In the genomic region with DNA sequence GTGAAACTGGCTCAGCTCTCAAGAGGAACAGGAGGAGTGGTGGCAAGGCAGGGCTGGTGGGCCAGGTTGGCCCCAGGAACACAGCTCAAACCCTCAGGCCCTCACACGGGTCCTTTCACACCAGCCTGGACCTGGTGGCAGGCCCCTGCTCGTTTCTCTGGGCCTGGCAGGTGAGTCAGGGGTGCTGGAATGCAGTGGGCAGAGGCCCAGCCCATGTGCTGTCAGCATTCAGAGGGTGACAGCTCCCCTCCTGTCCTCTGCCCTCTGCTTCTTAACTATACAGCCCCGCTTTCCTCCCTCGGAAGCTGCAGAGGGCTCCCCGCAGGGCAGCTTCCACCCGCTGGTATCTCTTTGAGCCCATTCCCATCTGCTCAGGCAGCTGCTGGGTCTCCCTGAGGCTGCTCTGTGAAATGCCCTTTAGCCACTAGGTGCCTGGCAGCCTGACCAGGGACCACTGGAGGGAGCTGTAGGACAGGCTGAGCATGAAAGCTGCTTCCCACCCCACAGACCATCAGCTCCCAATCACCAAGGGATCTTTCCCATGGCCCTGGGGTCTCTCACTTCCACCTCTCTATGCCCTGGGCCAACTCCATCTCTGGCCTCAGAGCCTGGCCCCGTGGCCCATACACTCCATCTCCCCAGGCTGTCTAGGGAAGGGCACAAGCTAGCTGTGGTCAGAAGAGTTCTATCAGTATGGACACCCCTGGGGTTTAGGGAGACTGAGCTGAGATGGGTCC, we compare ENCODE assay signal across 8 cellular contexts. TPM values are rescaled to one million over a fixed set of nuclear protein-coding genes. Genes with fewer than 3 reads are reported as not detected.
A peak's percentile ranks its signal among the peaks of the same experiment; 100 is the strongest.
DNase-seq lines count a peak whose midpoint lies in the region; ATAC-seq and TF ChIP-seq lines count a peak whose summit lies in the region.

No MANE protein-coding gene starts in this region.

- POLR2A ChIA-PET in BJ (lab: Charles Lee): interaction anchor here (0.6 kb wide), 1 partner anchor 42 kb away, joined by 6 read pairs; no protein-coding TSS in a partner anchor

- no peak overlapping the region for H3K27ac ChIP-seq in left ventricle myocardium inferior (replicated peaks)

- intact Hi-C loops in left ventricle myocardium inferior (cut with micrococcal nuclease): loop anchor here (5.0 kb wide), 1 partner anchor 234 kb away; no protein-coding TSS in a partner anchor

- H3K9me3 ChIP-seq in left ventricle myocardium inferior (replicated peaks): no peaks in the 10 kb centered on the region

- peak; percentile 44 for ATAC-seq in GM21423 (IDR thresholded peaks at IDR 0.05; ENCODE audit: unreplicated experiment)
- ATAC-seq in GM19467 (IDR thresholded peaks at IDR 0.05; ENCODE audit: unreplicated experiment): no peak

- TF ChIP-seq CTCF in BJ (IDR thresholded peaks at IDR 0.05; ENCODE audit: insufficient read depth, low read depth, low read length): peak; percentile 98
- TF ChIP-seq CTCF in left ventricle myocardium inferior (IDR thresholded peaks at IDR 0.05; ENCODE audit: borderline replicate concordance): peak; percentile 92

- peaks cover 33% of the 10 kb centered on the region for H3K4me1 ChIP-seq in left ventricle myocardium inferior

- no peaks in the 10 kb centered on the region for H3K27me3 ChIP-seq in BJ (ENCODE audit: control insufficient read depth, insufficient read depth, low read length)
- no peaks in the 10 kb centered on the region for H3K27me3 ChIP-seq in left ventricle myocardium inferior (ENCODE audit: low read depth)

- H3K36me3 ChIP-seq in BJ (ENCODE audit: control insufficient read depth, insufficient read depth, low read length) (no peaks in the 10 kb centered on the region), left ventricle myocardium inferior (no peaks in the 10 kb centered on the region)

- H3K4me3 ChIP-seq in BJ (ENCODE audit: low read depth, low read length) (no peak overlapping the region), left ventricle myocardium inferior (no peak overlapping the region)

- DNase-seq in BJ (ENCODE audit: low read depth) (peak; percentile 35), NCI-H1092 treated with DMSO at 0.1 percent for 48 hours (lab: John Stamatoyannopoulos, UW) (peak; percentile 59), T follicular helper cell (ENCODE audit: low read depth) (peak; percentile 33), anterior cingulate cortex (lab: John Stamatoyannopoulos, UW) (peak in 55 of 58 donors; percentile 15 to 81 (median 65)), left ventricle myocardium inferior (peak; percentile 73), retina (peak; percentile 91)

- CTCF ChIA-PET in BJ (lab: Yijun Ruan, JAX): interaction anchor here (0.7 to 5.6 kb wide), 44 partner anchors 9 to 480 kb away, joined by 3 to 70 read pairs (median 5); a partner anchor contains a TSS

RNA-seq across cellular contexts. Expression of a gene that starts 24.8 kb away (rescaled TPM):
- polyA plus RNA-seq in BJ (2011; rRNA removed): 3.9 and 5.2 TPM in 2 replicates
- 6.8 and 8.5 TPM in 2 replicates for polyA minus RNA-seq in BJ (2011; rRNA and poly(A)+ RNA removed)
- total RNA-seq in left ventricle myocardium inferior: 4.4 TPM

RNA-seq across cellular contexts. Expression of a gene that starts 33.1 kb away (rescaled TPM):
- polyA plus RNA-seq in BJ (2011; rRNA removed): 0.09 TPM in 1 of 2 replicates, not detected in the other
- polyA minus RNA-seq in BJ (2011; rRNA and poly(A)+ RNA removed): not detected in 2 replicates
- 0.80 TPM for total RNA-seq in left ventricle myocardium inferior

RNA-seq across cellular contexts. Expression of a gene that starts 33.3 kb away (rescaled TPM):
- not detected in 2 replicates for polyA plus RNA-seq in BJ (2011; rRNA removed)
- polyA minus RNA-seq in BJ (2011; rRNA and poly(A)+ RNA removed): not detected in 2 replicates
- 0.30 TPM for total RNA-seq in left ventricle myocardium inferior

RNA-seq across cellular contexts. Expression of a gene that starts 48.8 kb away (rescaled TPM):
- polyA plus RNA-seq in BJ (2011; rRNA removed): not detected in 2 replicates
- not detected in 2 replicates for polyA minus RNA-seq in BJ (2011; rRNA and poly(A)+ RNA removed)
- total RNA-seq in left ventricle myocardium inferior: not detected

RNA-seq across cellular contexts. Expression of a gene that starts 49.0 kb away (rescaled TPM):
- not detected in 2 replicates for polyA plus RNA-seq in BJ (2011; rRNA removed)
- not detected in 2 replicates for polyA minus RNA-seq in BJ (2011; rRNA and poly(A)+ RNA removed)
- total RNA-seq in left ventricle myocardium inferior: 0.05 TPM

Comparison
In these comparisons a context has a peak if more than half of its experiments do, and no peak if none do; other contexts are left out.
1. DNase-seq: peak in every context shown above with its lines; median percentile 91 in retina; 73 in left ventricle myocardium inferior; 65 in anterior cingulate cortex; 59 in NCI-H1092 treated with DMSO at 0.1 percent for 48 hours; 35 in BJ; 33 in T follicular helper cell.